In genomic region chr6:75257661-75258060, GRCh38 we compare ENCODE assay signal across 33 cellular contexts. TPM values are rescaled to one million over a fixed set of nuclear protein-coding genes. Genes with fewer than 3 reads are reported as not detected.
"Had no signal": no experiment of that assay in that cellular context is flagged by ENCODE, and none has a peak within 500 bp of the region (broad histone marks: within the 10 kb centered on the region; RNA-seq: fewer than 3 reads in every experiment).

No MANE protein-coding gene starts in this region.

- FAIRE-seq: endothelial cell of umbilical vein had no signal

- H3K4me1 Mint-ChIP-seq: activated B cell treated with CpG ODN at 0.5 μM for 24 hours; activated CD4-positive, alpha-beta T cell treated with anti-CD3 and anti-CD28 coated beads, Interleukin-2, amount 10 ng/mL, durations not matched to agents 7 days and 5 days; activated naive CD4-positive, alpha-beta T cell treated with anti-CD3 and anti-CD28 coated beads, Interleukin-2, amount 10 ng/mL, durations not matched to agents 7 days and 5 days; activated naive CD8-positive, alpha-beta T cell treated with anti-CD3 and anti-CD28 coated beads, Interleukin-2, amount 10 ng/mL, durations not matched to agents 7 days and 5 days; central memory CD8-positive, alpha-beta T cell had no signal

- DNase-seq: activated B cell treated with CpG ODN at 0.5 μM for 24 hours; activated CD4-positive, alpha-beta memory T cell treated with anti-CD3 and anti-CD28 coated beads, Interleukin-2, amount 10 ng/mL, durations not matched to agents 7 days and 5 days; activated CD4-positive, alpha-beta T cell treated with anti-CD3 and anti-CD28 coated beads for 4 hours; activated CD4-positive, alpha-beta T cell treated with anti-CD3 and anti-CD28 coated beads, Interleukin-2, amount 10 ng/mL, durations not matched to agents 7 days and 5 days; activated CD4-positive, alpha-beta T cell treated with anti-CD3 and anti-CD28 coated beads, Interleukin-2, amount 50 U/mL, for 4 hours; activated CD4-positive, CD25-positive, alpha-beta regulatory T cell treated with anti-CD3 and anti-CD28 coated beads, Interleukin-2, amount 50 U/mL, for 72 hours; activated CD8-positive, alpha-beta memory T cell treated with anti-CD3 and anti-CD28 coated beads, Interleukin-2, amount 50 U/mL, for 48 hours; activated gamma-delta T cell; activated naive CD4-positive, alpha-beta T cell; activated naive CD4-positive, alpha-beta T cell treated with anti-CD3 and anti-CD28 coated beads, Interleukin-2, amount 10 ng/mL, durations not matched to agents 7 days and 5 days; activated naive CD8-positive, alpha-beta T cell treated with anti-CD3 and anti-CD28 coated beads, Interleukin-2, amount 10 ng/mL, durations not matched to agents 7 days and 5 days; activated T-cell treated with anti-CD3 and anti-CD28 coated beads for 4 hours; activated T-cell treated with anti-CD3 and anti-CD28 coated beads, Interleukin-2, amount 50 U/mL, for 24 hours; activated T-cell treated with anti-CD3 and anti-CD28 coated beads, Interleukin-2, amount 50 U/mL, for 72 hours; cortex of kidney; dermis blood vessel endothelial cell; effector CD4-positive, alpha-beta T cell; effector memory CD8-positive, alpha-beta T cell; esophagus squamous epithelium; foreskin melanocyte; head of caudate nucleus; T-helper 1 cell; T-helper 17 cell; T1000; WERI-Rb-1 had no signal

- H3K9me3 Mint-ChIP-seq: activated B cell treated with CpG ODN at 0.5 μM for 24 hours; activated CD4-positive, alpha-beta memory T cell treated with anti-CD3 and anti-CD28 coated beads, Interleukin-2, amount 10 ng/mL, durations not matched to agents 7 days and 5 days; activated CD4-positive, alpha-beta T cell treated with anti-CD3 and anti-CD28 coated beads, Interleukin-2, amount 10 ng/mL, durations not matched to agents 7 days and 5 days; activated naive CD4-positive, alpha-beta T cell treated with anti-CD3 and anti-CD28 coated beads, Interleukin-2, amount 10 ng/mL, durations not matched to agents 7 days and 5 days; activated naive CD4-positive, alpha-beta T cell treated with anti-CD3 and anti-CD28 coated beads, Interleukin-2, amount 50 U/mL, for 72 hours; activated naive CD8-positive, alpha-beta T cell treated with anti-CD3 and anti-CD28 coated beads, Interleukin-2, amount 10 ng/mL, durations not matched to agents 7 days and 5 days; activated T-cell treated with anti-CD3 and anti-CD28 coated beads, Interleukin-2, amount 50 U/mL, for 24 hours; activated T-cell treated with anti-CD3 and anti-CD28 coated beads, Interleukin-2, amount 50 U/mL, for 72 hours; brain; central memory CD8-positive, alpha-beta T cell; effector memory CD8-positive, alpha-beta T cell; T-helper 2 cell treated with Interferon-gamma antibody and Interleukin-4, amounts not matched to agents 5 μg/mL and 100 μg/mL, for 36 hours had no signal

- H3K27ac ChIP-seq: ascending aorta, breast epithelium, epithelial cell of prostate, esophagus squamous epithelium, WERI-Rb-1 had no signal

- H3K27me3 ChIP-seq: ascending aorta, breast epithelium, esophagus squamous epithelium had no signal

- H3K27me3 Mint-ChIP-seq: activated B cell treated with CpG ODN at 0.5 μM for 24 hours; activated CD4-positive, alpha-beta memory T cell treated with anti-CD3 and anti-CD28 coated beads, Interleukin-2, amount 10 ng/mL, durations not matched to agents 7 days and 5 days; activated CD4-positive, alpha-beta T cell treated with anti-CD3 and anti-CD28 coated beads, Interleukin-2, amount 10 ng/mL, durations not matched to agents 7 days and 5 days; activated naive CD4-positive, alpha-beta T cell treated with anti-CD3 and anti-CD28 coated beads, Interleukin-2, amount 10 ng/mL, durations not matched to agents 7 days and 5 days; activated naive CD8-positive, alpha-beta T cell treated with anti-CD3 and anti-CD28 coated beads, Interleukin-2, amount 10 ng/mL, durations not matched to agents 7 days and 5 days; activated T-cell treated with anti-CD3 and anti-CD28 coated beads, Interleukin-2, amount 50 U/mL, for 24 hours; brain; central memory CD8-positive, alpha-beta T cell; effector memory CD8-positive, alpha-beta T cell; T-helper 17 cell had no signal

- H3K4me1 ChIP-seq: ascending aorta, breast epithelium, esophagus squamous epithelium had no signal

- H3K27ac Mint-ChIP-seq: activated B cell treated with CpG ODN at 0.5 μM for 24 hours; activated CD4-positive, alpha-beta memory T cell treated with anti-CD3 and anti-CD28 coated beads, Interleukin-2, amount 10 ng/mL, durations not matched to agents 7 days and 5 days; activated CD4-positive, alpha-beta T cell treated with anti-CD3 and anti-CD28 coated beads, Interleukin-2, amount 10 ng/mL, durations not matched to agents 7 days and 5 days; activated naive CD4-positive, alpha-beta T cell treated with anti-CD3 and anti-CD28 coated beads, Interleukin-2, amount 10 ng/mL, durations not matched to agents 7 days and 5 days; activated naive CD8-positive, alpha-beta T cell treated with anti-CD3 and anti-CD28 coated beads, Interleukin-2, amount 10 ng/mL, durations not matched to agents 7 days and 5 days; activated T-cell treated with anti-CD3 and anti-CD28 coated beads, Interleukin-2, amount 50 U/mL, for 24 hours; activated T-cell treated with anti-CD3 and anti-CD28 coated beads, Interleukin-2, amount 50 U/mL, for 72 hours; brain; effector memory CD8-positive, alpha-beta T cell; T-helper 17 cell; T-helper 2 cell treated with Interferon-gamma antibody and Interleukin-4, amounts not matched to agents 5 μg/mL and 100 μg/mL, for 36 hours had no signal

- H3K4me3 ChIP-seq: ascending aorta, breast epithelium, esophagus squamous epithelium had no signal

- H3K4me3 Mint-ChIP-seq: activated B cell treated with CpG ODN at 0.5 μM for 24 hours; activated CD4-positive, alpha-beta memory T cell treated with anti-CD3 and anti-CD28 coated beads, Interleukin-2, amount 10 ng/mL, durations not matched to agents 7 days and 5 days; activated CD4-positive, alpha-beta T cell treated with anti-CD3 and anti-CD28 coated beads, Interleukin-2, amount 10 ng/mL, durations not matched to agents 7 days and 5 days; activated naive CD4-positive, alpha-beta T cell treated with anti-CD3 and anti-CD28 coated beads, Interleukin-2, amount 10 ng/mL, durations not matched to agents 7 days and 5 days; activated naive CD8-positive, alpha-beta T cell treated with anti-CD3 and anti-CD28 coated beads, Interleukin-2, amount 10 ng/mL, durations not matched to agents 7 days and 5 days; activated T-cell treated with anti-CD3 and anti-CD28 coated beads, Interleukin-2, amount 50 U/mL, for 24 hours; activated T-cell treated with anti-CD3 and anti-CD28 coated beads, Interleukin-2, amount 50 U/mL, for 72 hours; brain; central memory CD8-positive, alpha-beta T cell; effector memory CD8-positive, alpha-beta T cell; T-helper 17 cell; T-helper 2 cell treated with Interferon-gamma antibody and Interleukin-4, amounts not matched to agents 5 μg/mL and 100 μg/mL, for 36 hours had no signal

- ATAC-seq: activated naive CD4-positive, alpha-beta T cell treated with anti-CD3 and anti-CD28 coated beads, Interleukin-2, amount 50 U/mL, for 72 hours; activated T-cell treated with anti-CD3 and anti-CD28 coated beads, Interleukin-2, amount 50 U/mL, for 72 hours; effector memory CD8-positive, alpha-beta T cell; T-helper 17 cell had no signal

- H3K9me3 ChIP-seq: ascending aorta, breast epithelium, esophagus squamous epithelium had no signal

RNA-seq across cellular contexts. Expression of gene COL12A1, which starts 51.8 kb away (rescaled TPM):
- total RNA-seq: activated B cell treated with CpG ODN at 0.5 μM for 24 hours; activated CD4-positive, alpha-beta memory T cell treated with anti-CD3 and anti-CD28 coated beads, Interleukin-2, amount 10 ng/mL, durations not matched to agents 7 days and 5 days; activated CD4-positive, alpha-beta T cell treated with anti-CD3 and anti-CD28 coated beads, Interleukin-2, amount 10 ng/mL, durations not matched to agents 7 days and 5 days; activated naive CD8-positive, alpha-beta T cell treated with anti-CD3 and anti-CD28 coated beads, Interleukin-2, amount 10 ng/mL, durations not matched to agents 7 days and 5 days; activated T-cell treated with anti-CD3 and anti-CD28 coated beads, Interleukin-2, amount 50 U/mL, for 72 hours had no signal
